1 cellular context compared by ENCODE assay signal in genomic region chr19:13334801-13335481, GRCh38.
TF ChIP-seq lines count a peak whose summit lies in the region.

No MANE protein-coding gene starts in this region.

TF ChIP-seq in K562, 482 proteins besides CTCF, POLR2A, EP300 and RAD21 (continued from another document):
- TF ChIP-seq, protein P1, sequence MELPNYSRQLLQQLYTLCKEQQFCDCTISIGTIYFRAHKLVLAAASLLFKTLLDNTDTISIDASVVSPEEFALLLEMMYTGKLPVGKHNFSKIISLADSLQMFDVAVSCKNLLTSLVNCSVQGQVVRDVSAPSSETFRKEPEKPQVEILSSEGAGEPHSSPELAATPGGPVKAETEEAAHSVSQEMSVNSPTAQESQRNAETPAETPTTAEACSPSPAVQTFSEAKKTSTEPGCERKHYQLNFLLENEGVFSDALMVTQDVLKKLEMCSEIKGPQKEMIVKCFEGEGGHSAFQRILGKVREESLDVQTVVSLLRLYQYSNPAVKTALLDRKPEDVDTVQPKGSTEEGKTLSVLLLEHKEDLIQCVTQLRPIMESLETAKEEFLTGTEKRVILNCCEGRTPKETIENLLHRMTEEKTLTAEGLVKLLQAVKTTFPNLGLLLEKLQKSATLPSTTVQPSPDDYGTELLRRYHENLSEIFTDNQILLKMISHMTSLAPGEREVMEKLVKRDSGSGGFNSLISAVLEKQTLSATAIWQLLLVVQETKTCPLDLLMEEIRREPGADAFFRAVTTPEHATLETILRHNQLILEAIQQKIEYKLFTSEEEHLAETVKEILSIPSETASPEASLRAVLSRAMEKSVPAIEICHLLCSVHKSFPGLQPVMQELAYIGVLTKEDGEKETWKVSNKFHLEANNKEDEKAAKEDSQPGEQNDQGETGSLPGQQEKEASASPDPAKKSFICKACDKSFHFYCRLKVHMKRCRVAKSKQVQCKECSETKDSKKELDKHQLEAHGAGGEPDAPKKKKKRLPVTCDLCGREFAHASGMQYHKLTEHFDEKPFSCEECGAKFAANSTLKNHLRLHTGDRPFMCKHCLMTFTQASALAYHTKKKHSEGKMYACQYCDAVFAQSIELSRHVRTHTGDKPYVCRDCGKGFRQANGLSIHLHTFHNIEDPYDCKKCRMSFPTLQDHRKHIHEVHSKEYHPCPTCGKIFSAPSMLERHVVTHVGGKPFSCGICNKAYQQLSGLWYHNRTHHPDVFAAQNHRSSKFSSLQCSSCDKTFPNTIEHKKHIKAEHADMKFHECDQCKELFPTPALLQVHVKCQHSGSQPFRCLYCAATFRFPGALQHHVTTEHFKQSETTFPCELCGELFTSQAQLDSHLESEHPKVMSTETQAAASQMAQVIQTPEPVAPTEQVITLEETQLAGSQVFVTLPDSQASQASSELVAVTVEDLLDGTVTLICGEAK (IDR thresholded peaks at IDR 0.05), result peak; percentile 85
- TF ChIP-seq, protein P1 (CRISPR knock-in tag; IDR thresholded peaks at IDR 0.05), result no peak
- TF ChIP-seq, protein P2, sequence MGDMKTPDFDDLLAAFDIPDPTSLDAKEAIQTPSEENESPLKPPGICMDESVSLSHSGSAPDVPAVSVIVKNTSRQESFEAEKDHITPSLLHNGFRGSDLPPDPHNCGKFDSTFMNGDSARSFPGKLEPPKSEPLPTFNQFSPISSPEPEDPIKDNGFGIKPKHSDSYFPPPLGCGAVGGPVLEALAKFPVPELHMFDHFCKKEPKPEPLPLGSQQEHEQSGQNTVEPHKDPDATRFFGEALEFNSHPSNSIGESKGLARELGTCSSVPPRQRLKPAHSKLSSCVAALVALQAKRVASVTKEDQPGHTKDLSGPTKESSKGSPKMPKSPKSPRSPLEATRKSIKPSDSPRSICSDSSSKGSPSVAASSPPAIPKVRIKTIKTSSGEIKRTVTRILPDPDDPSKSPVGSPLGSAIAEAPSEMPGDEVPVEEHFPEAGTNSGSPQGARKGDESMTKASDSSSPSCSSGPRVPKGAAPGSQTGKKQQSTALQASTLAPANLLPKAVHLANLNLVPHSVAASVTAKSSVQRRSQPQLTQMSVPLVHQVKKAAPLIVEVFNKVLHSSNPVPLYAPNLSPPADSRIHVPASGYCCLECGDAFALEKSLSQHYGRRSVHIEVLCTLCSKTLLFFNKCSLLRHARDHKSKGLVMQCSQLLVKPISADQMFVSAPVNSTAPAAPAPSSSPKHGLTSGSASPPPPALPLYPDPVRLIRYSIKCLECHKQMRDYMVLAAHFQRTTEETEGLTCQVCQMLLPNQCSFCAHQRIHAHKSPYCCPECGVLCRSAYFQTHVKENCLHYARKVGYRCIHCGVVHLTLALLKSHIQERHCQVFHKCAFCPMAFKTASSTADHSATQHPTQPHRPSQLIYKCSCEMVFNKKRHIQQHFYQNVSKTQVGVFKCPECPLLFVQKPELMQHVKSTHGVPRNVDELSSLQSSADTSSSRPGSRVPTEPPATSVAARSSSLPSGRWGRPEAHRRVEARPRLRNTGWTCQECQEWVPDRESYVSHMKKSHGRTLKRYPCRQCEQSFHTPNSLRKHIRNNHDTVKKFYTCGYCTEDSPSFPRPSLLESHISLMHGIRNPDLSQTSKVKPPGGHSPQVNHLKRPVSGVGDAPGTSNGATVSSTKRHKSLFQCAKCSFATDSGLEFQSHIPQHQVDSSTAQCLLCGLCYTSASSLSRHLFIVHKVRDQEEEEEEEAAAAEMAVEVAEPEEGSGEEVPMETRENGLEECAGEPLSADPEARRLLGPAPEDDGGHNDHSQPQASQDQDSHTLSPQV (IDR thresholded peaks at IDR 0.05), result no peak
- TF ChIP-seq VEZF1 (CRISPR knock-in tag; IDR thresholded peaks at IDR 0.05) (no peak), RCOR1 (IDR thresholded peaks at IDR 0.05; ENCODE audit: borderline replicate concordance in 1 of 2, low read depth in 2 of 2, low read length in 2 of 2) (no peak), EHMT2 (IDR thresholded peaks at IDR 0.05) (peak; percentile 80; the same call in 1 of the 2 replicates), GABPA (tag; conservative IDR thresholded peaks at IDR 0.05; ENCODE audit: low read depth) (peak; percentile 58), CBX1 (IDR thresholded peaks at IDR 0.05; ENCODE audit: low read depth) (no peak)
- TF ChIP-seq, protein P3, sequence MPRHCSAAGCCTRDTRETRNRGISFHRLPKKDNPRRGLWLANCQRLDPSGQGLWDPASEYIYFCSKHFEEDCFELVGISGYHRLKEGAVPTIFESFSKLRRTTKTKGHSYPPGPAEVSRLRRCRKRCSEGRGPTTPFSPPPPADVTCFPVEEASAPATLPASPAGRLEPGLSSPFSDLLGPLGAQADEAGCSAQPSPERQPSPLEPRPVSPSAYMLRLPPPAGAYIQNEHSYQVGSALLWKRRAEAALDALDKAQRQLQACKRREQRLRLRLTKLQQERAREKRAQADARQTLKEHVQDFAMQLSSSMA (CRISPR knock-in tag; IDR thresholded peaks at IDR 0.05), result no peak
